ENCODE assay signal across 13 cellular contexts in genomic region chr2:134359367-134360081, GRCh38.
DNase-seq lines count a peak whose midpoint lies in the region; TF ChIP-seq lines count a peak whose summit lies in the region.
"Had no signal": no experiment of that assay in that cellular context is flagged by ENCODE, and none has a peak within 500 bp of the region (broad histone marks: within the 10 kb centered on the region; RNA-seq: fewer than 3 reads in every experiment).

No MANE protein-coding gene starts in this region.

- H3K9me3 Mint-ChIP-seq in type B pancreatic cell: no peaks in the 10 kb centered on the region
- H3K9me3 Mint-ChIP-seq: activated B cell treated with CpG ODN at 0.5 μM for 24 hours, naive B cell had no signal

- peaks cover 18% of the 10 kb centered on the region for H3K36me3 Mint-ChIP-seq in type B pancreatic cell

- H3K4me1 Mint-ChIP-seq in type B pancreatic cell (ENCODE audit: unreplicated experiment): no peaks in the 10 kb centered on the region
- H3K4me1 Mint-ChIP-seq: activated B cell treated with CpG ODN at 0.5 μM for 24 hours had no signal

- DNase-seq in Caki2 (ENCODE audit: low read depth): peak; percentile 7
- peak; percentile 56 for DNase-seq in NCI-H1694 (lab: John Stamatoyannopoulos, UW)
- peak in 2 of 3 donors; percentile 57 to 70 for DNase-seq in Peyer's patch
- DNase-seq in left kidney (ENCODE audit: low read depth, low spot score): peak; percentile 62
- DNase-seq in superior temporal gyrus (ENCODE audit: extremely low spot score): no peak
- DNase-seq in activated naive CD4-positive, alpha-beta T cell treated with anti-CD3 and anti-CD28 coated beads, Interleukin-2, amount 50 U/mL, for 16 hours: no peak
- DNase-seq in globus pallidus (ENCODE audit: low spot score): no peak
- no peak for DNase-seq in type B pancreatic cell (ENCODE audit: extremely low spot score, unreplicated experiment)
- DNase-seq: activated B cell treated with CpG ODN at 0.5 μM for 24 hours, dorsolateral prefrontal cortex, naive B cell, OCI-M1 had no signal

- peaks cover 0 to 6% (median 0%) of the 10 kb centered on the region in 4 donors for H3K4me1 ChIP-seq in Peyer's patch
- H3K4me1 ChIP-seq: BLaER1 treated with 17β-estradiol and CSF1 and Interleukin-3, amounts not matched to agents 10 nM and 100 nM had no signal

- no peaks in the 10 kb centered on the region for H3K27me3 ChIP-seq in Peyer's patch
- H3K27me3 ChIP-seq: BLaER1 treated with 17β-estradiol and CSF1 and Interleukin-3, amounts not matched to agents 10 nM and 100 nM; dorsolateral prefrontal cortex had no signal

- no peak overlapping the region for H3K27ac ChIP-seq in Peyer's patch
- H3K27ac ChIP-seq: BLaER1 treated with 17β-estradiol and CSF1 and Interleukin-3, amounts not matched to agents 10 nM and 100 nM had no signal

- no peak for TF ChIP-seq POLR2A in Peyer's patch (IDR thresholded peaks at IDR 0.05)

- peaks cover 0 to 27% (median 0%) of the 10 kb centered on the region in 3 donors for H3K36me3 ChIP-seq in Peyer's patch

- in situ Hi-C loops in Caki2 (cut with HindIII; ENCODE audit: low pct_unique_long_range_greater_than_20kb, low sequenced_read_pairs): no loop called here

- no peaks in the 10 kb centered on the region for H3K9me3 ChIP-seq in Peyer's patch
- H3K9me3 ChIP-seq: BLaER1 treated with 17β-estradiol and CSF1 and Interleukin-3, amounts not matched to agents 10 nM and 100 nM had no signal

- H3K27ac Mint-ChIP-seq in type B pancreatic cell: no peak overlapping the region
- H3K27ac Mint-ChIP-seq: activated B cell treated with CpG ODN at 0.5 μM for 24 hours had no signal

- no peak overlapping the region for H3K4me3 ChIP-seq in Peyer's patch
- H3K4me3 ChIP-seq: BLaER1 treated with 17β-estradiol and CSF1 and Interleukin-3, amounts not matched to agents 10 nM and 100 nM had no signal

- no peaks in the 10 kb centered on the region for H3K27me3 Mint-ChIP-seq in type B pancreatic cell
- H3K27me3 Mint-ChIP-seq: activated B cell treated with CpG ODN at 0.5 μM for 24 hours, naive B cell had no signal

- H3K4me3 Mint-ChIP-seq in type B pancreatic cell: no peak overlapping the region
- H3K4me3 Mint-ChIP-seq: activated B cell treated with CpG ODN at 0.5 μM for 24 hours, naive B cell had no signal

- TF ChIP-seq CTCF in Peyer's patch (IDR thresholded peaks at IDR 0.05): no peak
- no peak for TF ChIP-seq CTCF in type B pancreatic cell (conservative IDR thresholded peaks at IDR 0.05)

Comparison
In these comparisons a context has a peak if more than half of its experiments do, and no peak if none do; other contexts are left out.
1. DNase-seq: peak in Caki2 (single experiment), NCI-H1694 (single experiment), Peyer's patch (2 of 3) and left kidney (single experiment); none in superior temporal gyrus (single experiment), activated naive CD4-positive, alpha-beta T cell treated with anti-CD3 and anti-CD28 coated beads, Interleukin-2, amount 50 U/mL, for 16 hours (single experiment), globus pallidus (single experiment) and type B pancreatic cell (single experiment).